31 cellular contexts compared by ENCODE assay signal in the genomic region with DNA sequence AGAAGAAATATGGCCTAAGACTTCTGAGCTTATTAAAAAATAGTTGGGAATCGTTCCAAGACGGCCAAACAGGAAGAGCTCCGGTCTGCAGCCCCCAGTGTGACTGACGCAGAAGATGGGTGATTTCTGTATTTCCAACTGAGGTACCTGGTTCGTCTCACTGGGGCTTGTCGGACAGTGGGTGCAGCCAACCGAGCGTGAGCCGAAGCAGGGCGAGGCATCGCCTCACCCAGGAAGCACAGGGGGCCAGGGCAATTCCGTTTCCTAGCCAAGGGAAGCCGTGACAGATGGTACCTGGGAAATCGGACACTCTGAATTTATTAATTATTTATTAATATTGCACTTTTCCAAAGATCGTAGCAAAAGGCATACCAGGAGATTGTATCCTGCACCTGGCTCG.
"Had no signal": no experiment of that assay in that cellular context is flagged by ENCODE, and none has a peak within 500 bp of the region (broad histone marks: within the 10 kb centered on the region; RNA-seq: fewer than 3 reads in every experiment).

No MANE protein-coding gene starts in this region.

- H3K4me3 ChIP-seq: coronary artery, esophagus muscularis mucosa, gastrocnemius medialis had no signal

- H3K36me3 ChIP-seq: brain microvascular endothelial cell, esophagus muscularis mucosa, gastrocnemius medialis, WERI-Rb-1 had no signal

- H3K9me3 ChIP-seq: esophagus muscularis mucosa, gastrocnemius medialis had no signal

- H3K4me1 Mint-ChIP-seq: activated B cell treated with CpG ODN at 0.5 μM for 24 hours; activated T-helper 17 cell treated with anti-CD3 and anti-CD28 coated beads, Interleukin-2, amount 50 U/mL, for 72 hours; central memory CD8-positive, alpha-beta T cell; T-helper 17 cell had no signal

- H3K27me3 ChIP-seq: brain microvascular endothelial cell, esophagus muscularis mucosa, foreskin keratinocyte, gastrocnemius medialis had no signal

- H3K27ac ChIP-seq: brain microvascular endothelial cell, coronary artery, esophagus muscularis mucosa, foreskin keratinocyte, gastrocnemius medialis, WERI-Rb-1 had no signal

- H3K27me3 Mint-ChIP-seq: activated B cell treated with CpG ODN at 0.5 μM for 24 hours; activated CD8-positive, alpha-beta T cell treated with anti-CD3 and anti-CD28 coated beads for 36 hours; activated naive CD8-positive, alpha-beta T cell; activated T-helper 17 cell treated with anti-CD3 and anti-CD28 coated beads, Interleukin-2, amount 50 U/mL, for 72 hours; central memory CD8-positive, alpha-beta T cell; dendritic cell treated with granulocyte-macrophage colony-stimulating factor and Interleukin-4, amounts not matched to agents 40 ng/mL and 50 ng/mL, for 4 days; effector memory CD8-positive, alpha-beta T cell; T-helper 17 cell had no signal

- H3K4me1 ChIP-seq: esophagus muscularis mucosa, foreskin keratinocyte, gastrocnemius medialis had no signal

- DNase-seq: activated B cell treated with CpG ODN at 0.5 μM for 24 hours; activated CD4-positive, alpha-beta T cell treated with anti-CD3 and anti-CD28 coated beads for 48 hours; activated CD4-positive, alpha-beta T cell treated with anti-CD3 and anti-CD28 coated beads, Interleukin-2, amount 50 U/mL, for 1 hour; activated CD4-positive, alpha-beta T cell treated with anti-CD3 and anti-CD28 coated beads, Interleukin-2, amount 50 U/mL, for 48 hours; activated CD8-positive, alpha-beta memory T cell treated with anti-CD3 and anti-CD28 coated beads for 24 hours; activated CD8-positive, alpha-beta T cell treated with anti-CD3 and anti-CD28 coated beads for 36 hours; activated effector memory CD4-positive, alpha-beta T cell treated with Interleukin-2 at 50 U/mL for 16 hours; activated gamma-delta T cell treated with Interleukin-2 at 50 U/mL for 16 hours; activated naive CD4-positive, alpha-beta T cell treated with anti-CD3 and anti-CD28 coated beads, Interleukin-2, amount 50 U/mL, for 16 hours; activated naive CD4-positive, alpha-beta T cell treated with Interleukin-2 at 50 U/mL for 16 hours; activated T-cell treated with anti-CD3 and anti-CD28 coated beads, Interleukin-2, amount 50 U/mL, for 4 hours; amniotic stem cell; anterior cingulate cortex; brain microvascular endothelial cell; effector CD4-positive, alpha-beta T cell; effector memory CD8-positive, alpha-beta T cell; erythroblast; foreskin keratinocyte; gastrocnemius medialis; glutamatergic neuron; T-helper 1 cell; T-helper 17 cell; T1000; WERI-Rb-1 had no signal

- H3K36me3 Mint-ChIP-seq: activated naive CD8-positive, alpha-beta T cell had no signal

- H3K4me3 Mint-ChIP-seq: activated B cell treated with CpG ODN at 0.5 μM for 24 hours; activated CD8-positive, alpha-beta T cell treated with anti-CD3 and anti-CD28 coated beads for 36 hours; activated naive CD8-positive, alpha-beta T cell; activated T-cell treated with anti-CD3 and anti-CD28 coated beads, Interleukin-2, amount 50 U/mL, for 4 hours; activated T-helper 17 cell treated with anti-CD3 and anti-CD28 coated beads, Interleukin-2, amount 50 U/mL, for 72 hours; central memory CD8-positive, alpha-beta T cell; dendritic cell treated with granulocyte-macrophage colony-stimulating factor and Interleukin-4, amounts not matched to agents 40 ng/mL and 50 ng/mL, for 4 days; effector memory CD8-positive, alpha-beta T cell; T-helper 17 cell; T-helper 2 cell treated with Interferon-gamma antibody and Interleukin-4, amounts not matched to agents 5 μg/mL and 100 μg/mL, for 36 hours had no signal

- H3K27ac Mint-ChIP-seq: activated B cell treated with CpG ODN at 0.5 μM for 24 hours; activated CD8-positive, alpha-beta T cell treated with anti-CD3 and anti-CD28 coated beads for 36 hours; activated naive CD8-positive, alpha-beta T cell; activated T-helper 17 cell treated with anti-CD3 and anti-CD28 coated beads, Interleukin-2, amount 50 U/mL, for 72 hours; dendritic cell treated with granulocyte-macrophage colony-stimulating factor and Interleukin-4, amounts not matched to agents 40 ng/mL and 50 ng/mL, for 4 days; effector memory CD8-positive, alpha-beta T cell; T-helper 17 cell; T-helper 2 cell treated with Interferon-gamma antibody and Interleukin-4, amounts not matched to agents 5 μg/mL and 100 μg/mL, for 36 hours had no signal
